8 cellular contexts compared by ENCODE assay signal in the genomic region with DNA sequence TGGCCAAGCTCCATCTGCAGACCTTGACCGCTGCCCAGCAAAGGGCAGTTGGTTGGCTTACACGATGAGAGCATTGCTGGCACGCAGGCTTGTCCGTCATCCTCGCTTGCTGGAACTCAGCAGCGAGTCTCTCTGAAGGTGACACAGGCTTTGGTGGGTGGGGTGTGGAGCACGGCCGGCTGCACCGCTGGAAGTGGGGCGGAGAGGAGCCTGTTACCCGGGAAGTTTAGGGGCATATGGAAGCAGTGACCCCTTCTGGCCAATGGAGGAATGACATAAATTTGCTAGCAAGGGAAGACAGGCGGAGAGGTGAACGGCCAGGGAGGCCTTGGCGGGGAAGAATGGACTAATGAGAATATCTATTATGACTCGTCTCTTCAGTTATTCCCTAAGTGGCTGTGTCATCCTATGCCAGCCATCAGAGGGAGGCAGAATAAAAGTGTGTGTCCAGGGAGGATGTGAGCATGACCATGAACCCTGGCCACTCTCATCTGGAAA.
DNase-seq lines count a peak whose midpoint lies in the region; ATAC-seq and TF ChIP-seq lines count a peak whose summit lies in the region.

No MANE protein-coding gene starts in this region.

- H3K79me1 ChIP-seq in IMR-90 (ENCODE audit: low read depth in 1 of 2, low read length in 2 of 2): no peaks in the 10 kb centered on the region

- peak; percentile 39 for TF ChIP-seq RAD21 in IMR-90 (IDR thresholded peaks at IDR 0.05; ENCODE audit: low read length)

- H3K9me1 ChIP-seq in IMR-90 (ENCODE audit: insufficient read depth, low read length): no peaks in the 10 kb centered on the region

- no peak overlapping the region for H2AK5ac ChIP-seq in IMR-90 (ENCODE audit: low read depth, low read length)

- H4K91ac ChIP-seq in IMR-90 (ENCODE audit: insufficient read depth, low read depth, low read length): no peak overlapping the region

- no peaks in the 10 kb centered on the region for H3K36me3 Mint-ChIP-seq in Calu3 (ENCODE audit: insufficient read depth, unreplicated experiment)

- no peak overlapping the region for H3K18ac ChIP-seq in IMR-90 (ENCODE audit: low read depth, low read length)

- H3K56ac ChIP-seq in IMR-90 (ENCODE audit: extremely low read depth, insufficient read depth, low read length): no peak overlapping the region

- TF ChIP-seq POLR2A in IMR-90 (IDR thresholded peaks at IDR 0.05; ENCODE audit: low read depth, low read length): no peak

- H3K27ac ChIP-seq in IMR-90 (ENCODE audit: insufficient read depth, low read length) (no peak overlapping the region), SK-N-MC (no peak overlapping the region), left ventricle myocardium inferior (replicated peaks) (no peak overlapping the region), smooth muscle cell (ENCODE audit: low read depth) (no peak overlapping the region)

- BruUV-seq in Calu3 (replicated peaks; lab: Mats Ljungman, UMichigan): no TSS peak
- BruUV-seq in IMR-90 (replicated peaks; lab: Mats Ljungman, UMichigan): no TSS peak

- H3K27me3 ChIP-seq in IMR-90 (ENCODE audit: control insufficient read depth, insufficient read depth, low read length) (no peaks in the 10 kb centered on the region), left ventricle myocardium inferior (ENCODE audit: low read depth) (peaks cover 74% of the 10 kb centered on the region), smooth muscle cell (ENCODE audit: low read depth) (no peaks in the 10 kb centered on the region)

- POLR2A ChIA-PET in IMR-90 (lab: Charles Lee; ENCODE audit: unreplicated experiment): no interaction called here

- H3K14ac ChIP-seq in IMR-90 (replicated peaks; ENCODE audit: low read depth, low read length): no peak overlapping the region

- no peaks in the 10 kb centered on the region for H3K79me2 ChIP-seq in smooth muscle cell (ENCODE audit: low read depth)

- no peak overlapping the region for H3K4me3 Mint-ChIP-seq in Calu3 (ENCODE audit: low read depth, unreplicated experiment)

- no peak overlapping the region for H2AFZ ChIP-seq in IMR-90 (replicated peaks; ENCODE audit: low read length, poor library complexity)
- no peak overlapping the region for H2AFZ ChIP-seq in smooth muscle cell (ENCODE audit: low read depth)

- H3K9ac ChIP-seq in IMR-90 (ENCODE audit: low read depth, low read length): no peak overlapping the region
- no peak overlapping the region for H3K9ac ChIP-seq in SK-N-MC (ENCODE audit: insufficient read length)
- no peak overlapping the region for H3K9ac ChIP-seq in smooth muscle cell (ENCODE audit: low read depth)

- H3K36me3 ChIP-seq in IMR-90 (ENCODE audit: control insufficient read depth, insufficient read depth, low read length) (no peaks in the 10 kb centered on the region), SK-N-MC (ENCODE audit: insufficient read depth, low read length) (no peaks in the 10 kb centered on the region), left ventricle myocardium inferior (no peaks in the 10 kb centered on the region), smooth muscle cell (ENCODE audit: low read depth) (no peaks in the 10 kb centered on the region)

- TF ChIP-seq CTCF in Calu3 (IDR thresholded peaks at IDR 0.05; ENCODE audit: unreplicated experiment) (peak; percentile 61), IMR-90 (conservative IDR thresholded peaks at IDR 0.05; ENCODE audit: low read depth, low read length) (peak; percentile 37), left ventricle myocardium inferior (IDR thresholded peaks at IDR 0.05; ENCODE audit: borderline replicate concordance) (peak; percentile 83), smooth muscle cell (IDR thresholded peaks at IDR 0.05; ENCODE audit: borderline replicate concordance, insufficient read depth, poor library complexity, severe bottlenecking) (peak; percentile 75)

- H4K20me1 ChIP-seq in IMR-90 (ENCODE audit: insufficient read depth, low read length): no peaks in the 10 kb centered on the region
- no peaks in the 10 kb centered on the region for H4K20me1 ChIP-seq in smooth muscle cell (ENCODE audit: low read depth)

- no peak overlapping the region for H2BK5ac ChIP-seq in IMR-90 (ENCODE audit: low read depth, low read length, poor library complexity, severe bottlenecking)

- H3K4me1 ChIP-seq in IMR-90 (ENCODE audit: control insufficient read depth, insufficient read depth, low read length) (no peaks in the 10 kb centered on the region), left ventricle myocardium inferior (peaks cover 6% of the 10 kb centered on the region), smooth muscle cell (ENCODE audit: low read depth) (no peaks in the 10 kb centered on the region)

- ATAC-seq in IMR-90 (ENCODE audit: low read depth) (no peak), HG03135 (IDR thresholded peaks at IDR 0.05; ENCODE audit: unreplicated experiment) (no peak), GM21381 (IDR thresholded peaks at IDR 0.05; ENCODE audit: unreplicated experiment) (no peak)

- in situ Hi-C loops in IMR-90 (cut with MboI; ENCODE audit: low sequenced_read_pairs): loop anchor here (25.0 kb wide), 2 partner anchors 98 to 273 kb away; no protein-coding TSS in a partner anchor

- CTCF ChIA-PET in Calu3 (lab: Charles Lee) (no interaction called here), IMR-90 (lab: Yijun Ruan, JAX) (no interaction called here)

- H4K5ac ChIP-seq in IMR-90 (ENCODE audit: low read depth, low read length): no peak overlapping the region

- no peak overlapping the region for H2AK9ac ChIP-seq in IMR-90 (replicated peaks; ENCODE audit: low read depth, low read length, poor library complexity)

- no peak overlapping the region for H3K4me3 ChIP-seq in IMR-90 (ENCODE audit: insufficient read depth, low read depth, low read length)
- H3K4me3 ChIP-seq in SK-N-MC: no peak overlapping the region
- no peak overlapping the region for H3K4me3 ChIP-seq in left ventricle myocardium inferior
- no peak overlapping the region for H3K4me3 ChIP-seq in smooth muscle cell

- peak; percentile 74 for DNase-seq in Calu3
- peak; percentile 4 for DNase-seq in IMR-90
- DNase-seq in SK-N-MC (ENCODE audit: low read depth, low spot score): peak; percentile 1
- DNase-seq in activated naive CD8-positive, alpha-beta T cell treated with anti-CD3 and anti-CD28 coated beads, Interleukin-2, amount 50 U/mL, for 16 hours (ENCODE audit: low read depth, low spot score): peak; percentile 54
- DNase-seq in left ventricle myocardium inferior: peak; percentile 55
- DNase-seq in smooth muscle cell (lab: John Stamatoyannopoulos, UW; ENCODE audit: unreplicated experiment): peak; percentile 37

- no peak overlapping the region for H3K23ac ChIP-seq in IMR-90 (ENCODE audit: low read depth, low read length)

- H3K27me3 Mint-ChIP-seq in Calu3 (ENCODE audit: unreplicated experiment): peaks cover 86% of the 10 kb centered on the region

- no peak overlapping the region for H2BK120ac ChIP-seq in IMR-90 (ENCODE audit: low read depth, low read length)

- H3K9me3 ChIP-seq in IMR-90 (ENCODE audit: control insufficient read depth, insufficient read depth, low read length) (peaks cover 32% of the 10 kb centered on the region), SK-N-MC (ENCODE audit: low read depth, low read length) (no peaks in the 10 kb centered on the region), left ventricle myocardium inferior (replicated peaks) (peaks cover 6% of the 10 kb centered on the region), smooth muscle cell (replicated peaks; ENCODE audit: low read depth) (no peaks in the 10 kb centered on the region)

- no CpG with 5 or more reads among the region's 15 CpGs for WGBS in IMR-90 (ENCODE audit: extremely low coverage in 2 of 2, insufficient read length in 1 of 2), 2 experiments
- 16% methylated on average over 15 of the region's 15 CpGs for WGBS in smooth muscle cell (ENCODE audit: low lambda C conversion rate)

- intact Hi-C loops in Calu3 (cut with micrococcal nuclease; ENCODE audit: unreplicated experiment) (no loop called here), IMR-90 (cut with micrococcal nuclease) (no loop called here), left ventricle myocardium inferior (cut with micrococcal nuclease) (loop anchor here (10.0 kb wide), 1 partner anchor 285 kb away; no protein-coding TSS in a partner anchor)

- H3K4me2 ChIP-seq in IMR-90 (ENCODE audit: low read depth, low read length): no peak overlapping the region
- peak overlapping the region; percentile 20 for H3K4me2 ChIP-seq in smooth muscle cell

- H2BK15ac ChIP-seq in IMR-90 (ENCODE audit: low read depth, low read length): no peak overlapping the region

- H3K4ac ChIP-seq in IMR-90 (ENCODE audit: low read depth, low read length): no peak overlapping the region

- no peaks in the 10 kb centered on the region for H3K9me3 Mint-ChIP-seq in Calu3 (ENCODE audit: low read depth, unreplicated experiment)

- dilution Hi-C loops in IMR-90 (cut with HindIII; ENCODE audit: low sequenced_read_pairs, unreplicated experiment): no loop called here

- H3K4me1 Mint-ChIP-seq in Calu3 (ENCODE audit: low read depth, unreplicated experiment): no peaks in the 10 kb centered on the region

- H3F3A ChIP-seq in smooth muscle cell (ENCODE audit: low read depth): peaks cover 11% of the 10 kb centered on the region

- H3K27ac Mint-ChIP-seq in Calu3 (ENCODE audit: unreplicated experiment): no peak overlapping the region

- H2BK20ac ChIP-seq in IMR-90 (ENCODE audit: low read depth, low read length): no peak overlapping the region

- no peak overlapping the region for H4K8ac ChIP-seq in IMR-90 (ENCODE audit: low read depth in 2 of 2, low read length in 2 of 2)

TF ChIP-seq in IMR-90, 13 proteins besides CTCF, POLR2A, EP300 and RAD21 (continues in another document):
- TF ChIP-seq MAFK (IDR thresholded peaks at IDR 0.05; ENCODE audit: low read depth, low read length) (no peak), RCOR1 (IDR thresholded peaks at IDR 0.05; ENCODE audit: insufficient replicate concordance, low read length) (no peak), RFX5 (IDR thresholded peaks at IDR 0.05; ENCODE audit: low read depth, low read length) (no peak)
- TF ChIP-seq, protein P1, sequence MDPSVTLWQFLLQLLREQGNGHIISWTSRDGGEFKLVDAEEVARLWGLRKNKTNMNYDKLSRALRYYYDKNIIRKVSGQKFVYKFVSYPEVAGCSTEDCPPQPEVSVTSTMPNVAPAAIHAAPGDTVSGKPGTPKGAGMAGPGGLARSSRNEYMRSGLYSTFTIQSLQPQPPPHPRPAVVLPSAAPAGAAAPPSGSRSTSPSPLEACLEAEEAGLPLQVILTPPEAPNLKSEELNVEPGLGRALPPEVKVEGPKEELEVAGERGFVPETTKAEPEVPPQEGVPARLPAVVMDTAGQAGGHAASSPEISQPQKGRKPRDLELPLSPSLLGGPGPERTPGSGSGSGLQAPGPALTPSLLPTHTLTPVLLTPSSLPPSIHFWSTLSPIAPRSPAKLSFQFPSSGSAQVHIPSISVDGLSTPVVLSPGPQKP (IDR thresholded peaks at IDR 0.05; ENCODE audit: borderline replicate concordance, low read depth, low read length): no peak
- TF ChIP-seq, protein P2, sequence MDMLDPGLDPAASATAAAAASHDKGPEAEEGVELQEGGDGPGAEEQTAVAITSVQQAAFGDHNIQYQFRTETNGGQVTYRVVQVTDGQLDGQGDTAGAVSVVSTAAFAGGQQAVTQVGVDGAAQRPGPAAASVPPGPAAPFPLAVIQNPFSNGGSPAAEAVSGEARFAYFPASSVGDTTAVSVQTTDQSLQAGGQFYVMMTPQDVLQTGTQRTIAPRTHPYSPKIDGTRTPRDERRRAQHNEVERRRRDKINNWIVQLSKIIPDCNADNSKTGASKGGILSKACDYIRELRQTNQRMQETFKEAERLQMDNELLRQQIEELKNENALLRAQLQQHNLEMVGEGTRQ (IDR thresholded peaks at IDR 0.05; ENCODE audit: low read depth, low read length): no peak

Comparison
In these comparisons a context has a peak if more than half of its experiments do, and no peak if none do; other contexts are left out.
1. DNase-seq: peak in every context shown above with its lines; median percentile 74 in Calu3; 55 in left ventricle myocardium inferior; 54 in activated naive CD8-positive, alpha-beta T cell treated with anti-CD3 and anti-CD28 coated beads, Interleukin-2, amount 50 U/mL, for 16 hours; 37 in smooth muscle cell; 4 in IMR-90; 1 in SK-N-MC.